Comparison of ENCODE assay signal across 8 cellular contexts in the genomic region with DNA sequence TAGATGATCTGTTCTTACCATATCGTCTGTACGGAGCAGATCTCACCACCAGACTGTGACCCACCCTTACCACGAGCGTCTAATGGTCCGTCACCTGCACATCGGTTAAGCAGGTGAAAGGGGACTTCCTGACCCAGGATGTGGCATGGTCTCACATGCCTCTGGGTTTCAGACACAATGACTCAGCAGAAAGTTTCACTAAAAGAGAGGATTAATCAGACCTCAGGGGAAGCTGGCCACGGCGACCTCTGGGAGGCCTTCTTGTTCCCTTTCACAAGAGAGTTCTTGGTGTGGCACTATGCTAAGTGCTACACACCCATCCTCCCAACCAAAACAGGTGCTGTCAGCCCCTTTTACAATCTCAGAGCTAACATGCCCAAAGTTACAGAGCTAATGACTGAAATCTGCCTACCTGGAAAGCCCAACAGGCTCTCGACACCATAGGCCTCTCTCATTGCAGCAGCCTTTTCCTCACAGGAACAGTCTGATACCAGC. TPM values are rescaled to one million over a fixed set of nuclear protein-coding genes. Genes with fewer than 3 reads are reported as not detected.
DNase-seq lines count a peak whose midpoint lies in the region; ATAC-seq lines count a peak whose summit lies in the region.

No MANE protein-coding gene starts in this region.

- DNase-seq in EL (peak; percentile 74), activated T-cell treated with anti-CD3 and anti-CD28 coated beads for 48 hours (ENCODE audit: low read depth) (peak; percentile 25), left cardiac atrium (no peak), NCI-H510A treated with DMSO at 0.1 percent for 48 hours (lab: John Stamatoyannopoulos, UW) (no peak), DMS79 (lab: John Stamatoyannopoulos, UW) (no peak)

- ATAC-seq in GM21367 (IDR thresholded peaks at IDR 0.05; ENCODE audit: unreplicated experiment) (peak; percentile 89), HG03558 (IDR thresholded peaks at IDR 0.05; ENCODE audit: extremely low read depth, unreplicated experiment) (peak; percentile 96), left cardiac atrium (no peak)

- H3K4me1 ChIP-seq in mesodermal cell (ENCODE audit: control insufficient read depth, insufficient read depth, low read length, poor library complexity, severe bottlenecking), result peaks cover 42% of the 10 kb centered on the region

- H3K9me3 ChIP-seq in mesodermal cell (ENCODE audit: control insufficient read depth, low read length), result peaks cover under 1% of the 10 kb centered on the region

- intact Hi-C loops in left cardiac atrium (cut with DNase I), result no loop called here

- peak overlapping the region; percentile 57 for H3K27ac ChIP-seq in mesodermal cell (ENCODE audit: low read depth, low read length, severe bottlenecking)

- peaks cover 6% of the 10 kb centered on the region for H3K36me3 ChIP-seq in mesodermal cell (ENCODE audit: control insufficient read depth, insufficient read depth, low read length)

- 92 to 94% methylated on average over 8 to 9 of the region's 9 CpGs for WGBS in mesodermal cell (ENCODE audit: insufficient coverage in 2 of 2), 2 experiments

- no peak overlapping the region for H3K4me3 ChIP-seq in mesodermal cell (ENCODE audit: extremely low read depth, insufficient read depth, low read length, poor library complexity, severe bottlenecking)

RNA-seq across cellular contexts. Expression of gene ADAMTS12, which starts 41.6 kb away (rescaled TPM):
- polyA plus RNA-seq in mesodermal cell (2013, experiment 1 of 2), result 33.8 TPM
- polyA plus RNA-seq in mesodermal cell (2013, experiment 2 of 2), result 38.3 TPM
- total RNA-seq in left cardiac atrium, result 1 to 10 TPM; 3.4 to 3.8 TPM

Comparison
In these comparisons a context has a peak if more than half of its experiments do, and no peak if none do; other contexts are left out.
1. DNase-seq: peak in EL (single experiment) and activated T-cell treated with anti-CD3 and anti-CD28 coated beads for 48 hours (single experiment); none in left cardiac atrium (single experiment), NCI-H510A treated with DMSO at 0.1 percent for 48 hours (single experiment) and DMS79 (single experiment).
2. ATAC-seq: peak in GM21367 (single experiment) and HG03558 (single experiment); none in left cardiac atrium (0 of 2).